In genomic region chr19:1254081-1254527, GRCh38 we compare ENCODE assay signal across 10 cellular contexts. TPM values are rescaled to one million over a fixed set of nuclear protein-coding genes. Genes with fewer than 3 reads are reported as not detected.
A peak's percentile ranks its signal among the peaks of the same experiment; 100 is the strongest.
DNase-seq lines count a peak whose midpoint lies in the region; ATAC-seq and TF ChIP-seq lines count a peak whose summit lies in the region.
"Had no signal": no experiment of that assay in that cellular context is flagged by ENCODE, and none has a peak within 500 bp of the region (broad histone marks: within the 10 kb centered on the region; RNA-seq: fewer than 3 reads in every experiment).

No MANE protein-coding gene starts in this region.

- no peaks in the 10 kb centered on the region for H3K79me1 ChIP-seq in mesenchymal stem cell (replicated peaks; ENCODE audit: low read length, poor library complexity, severe bottlenecking)

- H3K36me3 ChIP-seq in mesenchymal stem cell (ENCODE audit: control insufficient read depth in 1 of 2, insufficient read depth in 2 of 2, low read depth in 1 of 2, low read length in 2 of 2) (peaks cover 51 to 86% of the 10 kb centered on the region in 2 experiments), tibial artery (peaks cover 38 to 65% (median 56%) of the 10 kb centered on the region in 3 donors)

- H4K91ac ChIP-seq in mesenchymal stem cell (ENCODE audit: low read length), result peak overlapping the region; percentile 86

- POLR2A ChIA-PET in activated CD4-positive, alpha-beta T cell treated with anti-CD3 and anti-CD28 coated beads for 36 hours (lab: Charles Lee), result interaction anchor here (1.4 to 1.8 kb wide), 2 partner anchors 10 to 15 kb away, joined by 6 to 39 read pairs; partner anchors contain the start of gene CIRBP

- H3K4me1 ChIP-seq in mesenchymal stem cell (ENCODE audit: control insufficient read depth, insufficient read depth, low read depth, low read length) (peaks cover 50% of the 10 kb centered on the region), tibial artery (peaks cover 7 to 66% (median 60%) of the 10 kb centered on the region in 4 donors)

- H3K4me3 Mint-ChIP-seq in activated CD4-positive, alpha-beta T cell treated with anti-CD3 and anti-CD28 coated beads for 36 hours, result no peak overlapping the region

- H2BK15ac ChIP-seq in mesenchymal stem cell (ENCODE audit: low read depth, poor library complexity, severe bottlenecking), result peak overlapping the region; percentile 92

- H3K4me1 Mint-ChIP-seq in activated CD4-positive, alpha-beta T cell treated with anti-CD3 and anti-CD28 coated beads for 36 hours, result peaks cover 32% of the 10 kb centered on the region

- H3K27ac ChIP-seq in mesenchymal stem cell (ENCODE audit: low read length, poor library complexity, severe bottlenecking) (peak overlapping the region; percentile 13), tibial artery (peak overlapping the region; percentile 98)

- peak overlapping the region; percentile 38 to 68 for H2BK12ac ChIP-seq in mesenchymal stem cell (ENCODE audit: low read length in 2 of 2)

- no peak for TF ChIP-seq CTCF in choroid plexus epithelial cell (conservative IDR thresholded peaks at IDR 0.05; ENCODE audit: low read depth, low read length)
- no peak for TF ChIP-seq CTCF in tibial artery (IDR thresholded peaks at IDR 0.05)

- peaks cover 61% of the 10 kb centered on the region for H3K36me3 Mint-ChIP-seq in activated CD4-positive, alpha-beta T cell treated with anti-CD3 and anti-CD28 coated beads for 36 hours (ENCODE audit: low read depth)
- H3K36me3 Mint-ChIP-seq: activated naive CD8-positive, alpha-beta T cell had no signal

- H3K27ac Mint-ChIP-seq in activated CD4-positive, alpha-beta T cell treated with anti-CD3 and anti-CD28 coated beads for 36 hours, result peak overlapping the region; percentile 42

- peak overlapping the region; percentile 98 for H2BK5ac ChIP-seq in mesenchymal stem cell (ENCODE audit: low read depth, low read length, poor library complexity, severe bottlenecking)

- WGBS in mesenchymal stem cell, result 85% methylated on average over 35 of the region's 37 CpGs

- H3K4ac ChIP-seq in mesenchymal stem cell (ENCODE audit: low read depth in 1 of 2, low read length in 2 of 2), result peak overlapping the region in 1 of 2 experiments; percentile 85

- peak overlapping the region; percentile 65 to 86 for H3K18ac ChIP-seq in mesenchymal stem cell (ENCODE audit: low read depth in 1 of 2, low read length in 2 of 2)

- peak overlapping the region; percentile 20 for H3K4me2 ChIP-seq in mesenchymal stem cell (ENCODE audit: low read length, poor library complexity, severe bottlenecking)

- H3K4me3 ChIP-seq in choroid plexus epithelial cell (ENCODE audit: low read depth, low read length), result peak overlapping the region; percentile 78
- H3K4me3 ChIP-seq in mesenchymal stem cell (ENCODE audit: insufficient read depth in 1 of 2, low read depth in 1 of 2, low read length in 2 of 2), result peak overlapping the region in 1 of 2 experiments; percentile 73
- H3K4me3 ChIP-seq in tibial artery, result peak overlapping the region; percentile 67 to 94

- peak overlapping the region; percentile 21 for H4K8ac ChIP-seq in mesenchymal stem cell (ENCODE audit: low read length)

- no peaks in the 10 kb centered on the region for H3K9me3 Mint-ChIP-seq in activated CD4-positive, alpha-beta T cell treated with anti-CD3 and anti-CD28 coated beads for 36 hours (ENCODE audit: low read depth)

- peak overlapping the region; percentile 62 for H2AK5ac ChIP-seq in mesenchymal stem cell (ENCODE audit: low read length, severe bottlenecking)

- H2BK120ac ChIP-seq in mesenchymal stem cell (ENCODE audit: low read depth, low read length), result peak overlapping the region; percentile 95

- CTCF ChIA-PET in activated CD4-positive, alpha-beta T cell treated with anti-CD3 and anti-CD28 coated beads for 36 hours (lab: Charles Lee), result interaction anchor here (0.6 to 2.8 kb wide), 4 partner anchors 8 to 37 kb away, joined by 3 to 18 read pairs (median 4); no protein-coding TSS in a partner anchor

- no peaks in the 10 kb centered on the region for H3K9me3 ChIP-seq in mesenchymal stem cell (ENCODE audit: control insufficient read depth, low read length)
- no peaks in the 10 kb centered on the region for H3K9me3 ChIP-seq in tibial artery

- peak overlapping the region in 1 of 2 experiments; percentile 60 for H3K23ac ChIP-seq in mesenchymal stem cell (ENCODE audit: low read length in 2 of 2)

- no peak for DNase-seq in activated CD4-positive, alpha-beta T cell treated with anti-CD3 and anti-CD28 coated beads for 36 hours
- DNase-seq in activated CD4-positive, alpha-beta T cell treated with anti-CD3 and anti-CD28 coated beads, Interleukin-2, amount 50 U/mL, for 48 hours, result no peak
- DNase-seq in choroid plexus epithelial cell (ENCODE audit: low read depth) (peak; percentile 35), mesenchymal stem cell (no peak), tibial artery (no peak), HuH-7.5 (ENCODE audit: low spot score) (no peak)
- DNase-seq: SHP77 treated with DMSO at 0.1 percent for 48 hours had no signal

- no peak overlapping the region for H2AFZ ChIP-seq in mesenchymal stem cell (ENCODE audit: low read depth, low read length)

- peak overlapping the region in 1 of 2 experiments; percentile 56 for H3K14ac ChIP-seq in mesenchymal stem cell (ENCODE audit: low read length in 2 of 2)

- ATAC-seq in activated CD4-positive, alpha-beta T cell treated with anti-CD3 and anti-CD28 coated beads for 36 hours, result no peak
- ATAC-seq in GM18511 (IDR thresholded peaks at IDR 0.05; ENCODE audit: unreplicated experiment), result no peak
- ATAC-seq in GM21825 (IDR thresholded peaks at IDR 0.05; ENCODE audit: unreplicated experiment), result no peak

- H3K27me3 ChIP-seq in mesenchymal stem cell (ENCODE audit: control insufficient read depth in 1 of 2, insufficient read depth in 1 of 2, low read length in 2 of 2) (no peaks in the 10 kb centered on the region), tibial artery (no peaks in the 10 kb centered on the region)

- peak overlapping the region; percentile 96 for H3K9ac ChIP-seq in mesenchymal stem cell (ENCODE audit: low read length)

- H3K27me3 Mint-ChIP-seq in activated CD4-positive, alpha-beta T cell treated with anti-CD3 and anti-CD28 coated beads for 36 hours, result no peaks in the 10 kb centered on the region
- H3K27me3 Mint-ChIP-seq: activated naive CD8-positive, alpha-beta T cell had no signal

- intact Hi-C loops in activated CD4-positive, alpha-beta T cell treated with anti-CD3 and anti-CD28 coated beads for 36 hours (cut with DNase I, micrococcal nuclease), result no loop called here
- intact Hi-C loops in tibial artery (cut with DNase I; ENCODE audit: low total_unique reads), result no loop called here

RNA-seq across cellular contexts. Expression of gene MIDN, which starts 5.7 kb away (rescaled TPM):
- total RNA-seq in activated CD4-positive, alpha-beta T cell treated with anti-CD3 and anti-CD28 coated beads for 36 hours, result 10 to 100 TPM; 46.5 to 47.9 TPM
- 58.6 TPM for polyA plus RNA-seq in mesenchymal stem cell (2013, experiment 1 of 2)
- 58.0 TPM for polyA plus RNA-seq in mesenchymal stem cell (2013, experiment 2 of 2)

RNA-seq across cellular contexts. Expression of gene ATP5F1D, which starts 12.6 kb away (rescaled TPM):
- total RNA-seq in activated CD4-positive, alpha-beta T cell treated with anti-CD3 and anti-CD28 coated beads for 36 hours, result 100 to 1,000 TPM; 161 to 180 TPM
- 121 TPM for polyA plus RNA-seq in mesenchymal stem cell (2013, experiment 1 of 2)
- 127 TPM for polyA plus RNA-seq in mesenchymal stem cell (2013, experiment 2 of 2)

RNA-seq across cellular contexts. Expression of gene CIRBP, which starts 15.0 kb away (rescaled TPM):
- 100 to 1,000 TPM; 123 to 188 TPM for total RNA-seq in activated CD4-positive, alpha-beta T cell treated with anti-CD3 and anti-CD28 coated beads for 36 hours
- polyA plus RNA-seq in mesenchymal stem cell (2013, experiment 1 of 2), result 118 TPM
- polyA plus RNA-seq in mesenchymal stem cell (2013, experiment 2 of 2), result 120 TPM

RNA-seq across cellular contexts. Expression of gene CBARP, which starts 16.3 kb away (rescaled TPM):
- 1 to 10 TPM in 1 of 2 experiments, under 1 TPM in 1; 0.82 to 1.1 TPM for total RNA-seq in activated CD4-positive, alpha-beta T cell treated with anti-CD3 and anti-CD28 coated beads for 36 hours
- polyA plus RNA-seq in mesenchymal stem cell (2013, experiment 1 of 2), result 8.1 TPM
- 8.0 TPM for polyA plus RNA-seq in mesenchymal stem cell (2013, experiment 2 of 2)

RNA-seq across cellular contexts. Expression of gene FAM174C, which starts 21.2 kb away (rescaled TPM):
- total RNA-seq in activated CD4-positive, alpha-beta T cell treated with anti-CD3 and anti-CD28 coated beads for 36 hours, result 10 to 100 TPM; 75.3 to 88.3 TPM
- 60.2 TPM for polyA plus RNA-seq in mesenchymal stem cell (2013, experiment 1 of 2)
- 59.6 TPM for polyA plus RNA-seq in mesenchymal stem cell (2013, experiment 2 of 2)
